12 cellular contexts compared by ENCODE assay signal in the genomic region with DNA sequence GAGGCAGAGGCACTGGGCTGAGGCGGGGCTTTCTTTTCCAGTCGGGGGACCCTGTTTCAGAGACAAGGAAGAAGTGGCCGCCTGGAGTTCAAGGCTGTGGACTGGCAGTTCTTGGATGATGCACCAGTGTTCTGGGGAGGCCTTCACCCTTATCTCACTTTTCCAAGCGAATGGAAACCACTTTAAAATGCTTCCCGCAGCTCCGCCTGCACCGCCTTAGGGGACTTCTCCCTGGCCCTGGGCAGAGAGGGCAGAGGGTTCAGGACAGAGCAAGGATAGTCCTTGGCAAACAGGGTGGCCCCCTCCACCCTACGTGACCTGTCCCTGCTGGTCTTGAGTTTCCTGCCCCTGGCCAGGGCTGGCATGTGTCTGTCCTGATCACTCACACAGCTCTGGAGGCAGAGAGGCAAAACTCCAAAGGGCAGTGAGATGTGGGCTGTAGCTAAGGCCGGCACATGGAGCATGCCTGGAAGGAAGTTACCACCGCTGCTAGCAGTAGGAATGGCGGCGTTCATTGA.
"Had no signal": no experiment of that assay in that cellular context is flagged by ENCODE, and none has a peak within 500 bp of the region (broad histone marks: within the 10 kb centered on the region; RNA-seq: fewer than 3 reads in every experiment).

No MANE protein-coding gene starts in this region.

- H3K9ac ChIP-seq: neural progenitor cell, parathyroid adenoma had no signal

- H3K36me3 ChIP-seq: neural progenitor cell had no signal

- H3K4me3 ChIP-seq: neural progenitor cell had no signal

- H3K27me3 ChIP-seq: neural progenitor cell had no signal

- H2AFZ ChIP-seq: neural progenitor cell, parathyroid adenoma had no signal

- ATAC-seq: activated CD4-positive, CD25-positive, alpha-beta regulatory T cell treated with anti-CD3 and anti-CD28 coated beads, Interleukin-2, amount 50 U/mL, for 24 hours; left colon; stimulated activated naive B cell treated with anti-CD40 and anti-IgM and Interleukin-4, amounts not matched to agents 10 μg/mL and 1 μg/mL and 100 μg/mL, for 72 hours had no signal

- H3K27ac ChIP-seq: neural progenitor cell, parathyroid adenoma had no signal

- H3K4me2 ChIP-seq: neural progenitor cell had no signal

- DNase-seq: activated naive CD4-positive, alpha-beta T cell treated with anti-CD3 and anti-CD28 coated beads, Interleukin-2, amount 50 U/mL, for 16 hours; amniotic stem cell; cerebellar nuclear complex; immature natural killer cell; left colon; stimulated activated CD4-positive, alpha-beta T cell treated with anti-CD3 and anti-CD28 coated beads, Interleukin-1b, Interleukin-23, amount 100 ng/mL, for 48 hours; stimulated activated naive B cell treated with anti-CD40 and anti-IgM and Interleukin-4, amounts not matched to agents 10 μg/mL and 1 μg/mL and 100 μg/mL, for 72 hours; substantia nigra; SW 1271 had no signal
